ENCODE assay signal across 19 cellular contexts in genomic region chr2:69718338-69718965, GRCh38. TPM values are rescaled to one million over a fixed set of nuclear protein-coding genes. Genes with fewer than 3 reads are reported as not detected.
DNase-seq lines count a peak whose midpoint lies in the region; ATAC-seq, FAIRE-seq and TF ChIP-seq lines count a peak whose summit lies in the region.
"Had no signal": no experiment of that assay in that cellular context is flagged by ENCODE, and none has a peak within 500 bp of the region (broad histone marks: within the 10 kb centered on the region; RNA-seq: fewer than 3 reads in every experiment).

No MANE protein-coding gene starts in this region.

- no peak for FAIRE-seq in A549 (lab: Jason Lieb, UNC)
- no peak for FAIRE-seq in K562 (lab: Jason Lieb, UNC)
- FAIRE-seq: A204.1, GM19239 had no signal

- H3K4me3 ChIP-seq in A549, result no peak overlapping the region
- peak overlapping the region; percentile 28 for H3K4me3 ChIP-seq in HUES48 (ENCODE audit: low read depth, low read length)
- H3K4me3 ChIP-seq in K562, result no peak overlapping the region
- H3K4me3 ChIP-seq in iPS-15b (ENCODE audit: low read depth, low read length), result peak overlapping the region; percentile 2
- H3K4me3 ChIP-seq: PC-9 had no signal

- TF ChIP-seq RAD21 in A549 (conservative IDR thresholded peaks at IDR 0.05 in 1 of 2, IDR thresholded peaks at IDR 0.05 in 1 of 2) (no peak), K562 (CRISPR knock-in tag; conservative IDR thresholded peaks at IDR 0.05 in 1 of 2, IDR thresholded peaks at IDR 0.05 in 1 of 2) (no peak)

- H3K36me3 ChIP-seq in HUES48 (ENCODE audit: control insufficient read depth, insufficient read depth, low read length), result no peaks in the 10 kb centered on the region
- no peaks in the 10 kb centered on the region for H3K36me3 ChIP-seq in K562 (ENCODE audit: control insufficient read depth, insufficient read depth, low read length)
- no peaks in the 10 kb centered on the region for H3K36me3 ChIP-seq in iPS-15b (ENCODE audit: control insufficient read depth, insufficient read depth, low read length)

- H3K79me2 ChIP-seq in K562 (ENCODE audit: control insufficient read depth, insufficient read depth, low read length), result no peaks in the 10 kb centered on the region

- H4K20me1 ChIP-seq in K562 (replicated peaks; ENCODE audit: control insufficient read depth, insufficient read depth, low read length), result no peaks in the 10 kb centered on the region

- POLR2A ChIA-PET in A549 (lab: Yijun Ruan, JAX), result interaction anchor here (0.6 to 0.7 kb wide), 2 partner anchors 10 to 119 kb away, joined by 4 to 9 read pairs; no protein-coding TSS in a partner anchor
- POLR2A ChIA-PET in K562 (lab: Yijun Ruan, JAX), result interaction anchor here (0.6 kb wide), 1 partner anchor 124 kb away, joined by 4 read pairs; no protein-coding TSS in a partner anchor

- H3K9me3 ChIP-seq in A549 (no peaks in the 10 kb centered on the region), HUES48 (ENCODE audit: control insufficient read depth, insufficient read depth, low read length) (no peaks in the 10 kb centered on the region), K562 (replicated peaks; ENCODE audit: control insufficient read depth, insufficient read depth, low read depth, low read length) (no peaks in the 10 kb centered on the region), iPS-15b (ENCODE audit: control insufficient read depth, insufficient read depth, low read length) (no peaks in the 10 kb centered on the region)
- H3K9me3 ChIP-seq: SK-N-SH had no signal

- H3K4me1 ChIP-seq in A549, result peaks cover 35% of the 10 kb centered on the region
- H3K4me1 ChIP-seq in HUES48 (ENCODE audit: control insufficient read depth, insufficient read depth, low read length), result peaks cover 39% of the 10 kb centered on the region
- peaks cover 0 to 8% of the 10 kb centered on the region in 2 experiments; a peak in 2 of 5 replicates for H3K4me1 ChIP-seq in K562 (replicated peaks in 1 of 2; ENCODE audit: control insufficient read depth in 2 of 2, insufficient read depth in 2 of 2, low read length in 2 of 2)
- peaks cover 25% of the 10 kb centered on the region for H3K4me1 ChIP-seq in iPS-15b (ENCODE audit: control insufficient read depth, insufficient read depth, low read length)

- H2AFZ ChIP-seq in K562 (ENCODE audit: low read depth, low read length), result no peak overlapping the region
- H2AFZ ChIP-seq: PC-9 had no signal

- WGBS in A549 (ENCODE audit: missing lambda C conversion rate), result 72% methylated on average over 5 of the region's 5 CpGs
- WGBS in K562 (ENCODE audit: insufficient coverage, low coverage, missing lambda C conversion rate), result 30% methylated on average over 5 of the region's 5 CpGs

- intact Hi-C loops in K562 (cut with micrococcal nuclease), result loop anchor here (10.0 kb wide), 1 partner anchor 694 kb away; no protein-coding TSS in a partner anchor

- H3K27me3 ChIP-seq in HUES48 (ENCODE audit: control insufficient read depth, insufficient read depth, low read length) (peaks cover 7% of the 10 kb centered on the region; the same call in 1 of the 2 replicates), K562 (ENCODE audit: control insufficient read depth in 2 of 2, insufficient read depth in 2 of 2, low read length in 2 of 2) (no peaks in the 10 kb centered on the region), iPS-15b (ENCODE audit: control insufficient read depth, insufficient read depth, low read length) (no peaks in the 10 kb centered on the region)

- ATAC-seq in A549, result no peak
- no peak for ATAC-seq in K562
- ATAC-seq in GM21786 (IDR thresholded peaks at IDR 0.05; ENCODE audit: unreplicated experiment), result no peak
- ATAC-seq: Right ventricle myocardium inferior had no signal

- TF ChIP-seq CTCF in A549 (IDR thresholded peaks at IDR 0.05), result no peak
- no peak for TF ChIP-seq CTCF in K562 (IDR thresholded peaks at IDR 0.05 in 2 of 3, conservative IDR thresholded peaks at IDR 0.05 in 1 of 3; ENCODE audit: insufficient read depth in 2 of 3, low read depth in 1 of 3, low read length in 3 of 3)

- H3K9me1 ChIP-seq in K562 (ENCODE audit: control insufficient read depth, insufficient read depth, low read length), result no peaks in the 10 kb centered on the region

- DNase-seq in A549 (ENCODE audit: low read depth in 1 of 2, low spot score in 1 of 2) (no peak), K562 (ENCODE audit: extremely low read depth in 1 of 4, low spot score in 3 of 4) (no peak), NCI-H1092 (lab: John Stamatoyannopoulos, UW) (no peak)
- DNase-seq in stimulated activated CD4-positive, alpha-beta T cell treated with anti-CD3 and anti-CD28 coated beads, Interleukin-4, amount 100 ng/mL, for 24 hours, result no peak
- DNase-seq in activated CD8-positive, alpha-beta memory T cell treated with anti-CD3 and anti-CD28 coated beads, Interleukin-2, amount 50 U/mL, for 48 hours, result no peak
- DNase-seq: Calu3, DMS79, GOT3, KBM-7, NCI-H1048, NCI-H1694, SK-N-SH had no signal

- BruUV-seq in K562 (replicated peaks; lab: Mats Ljungman, UMichigan), result no TSS peak

- CTCF ChIA-PET in A549 (lab: Yijun Ruan, JAX), result interaction anchor here (0.7 to 5.8 kb wide), 13 partner anchors 22 to 584 kb away, joined by 3 to 66 read pairs (median 4); no protein-coding TSS in a partner anchor
- CTCF ChIA-PET in K562 (lab: Yijun Ruan, JAX; ENCODE audit: low intra/inter-chr PET ratio), result interaction anchor here (1.5 kb wide), 1 partner anchor 158 kb away, joined by 4 read pairs; no protein-coding TSS in a partner anchor

- peak overlapping the region; percentile 24 for H3K4me2 ChIP-seq in A549
- H3K4me2 ChIP-seq in K562 (ENCODE audit: insufficient read depth, low read length), result no peak overlapping the region
- H3K4me2 ChIP-seq: PC-9, SK-N-SH had no signal

- TF ChIP-seq POLR2A in A549 (IDR thresholded peaks at IDR 0.05; ENCODE audit: low read length) (no peak), K562 (conservative IDR thresholded peaks at IDR 0.05) (no peak)

- H3K27ac ChIP-seq in A549, result peak overlapping the region in 1 of 2 experiments; percentile 77; a peak in 2 of 6 replicates
- peak overlapping the region; percentile 82 for H3K27ac ChIP-seq in HUES48 (ENCODE audit: low read depth, low read length)
- no peak overlapping the region for H3K27ac ChIP-seq in K562 (ENCODE audit: extremely low read depth, low read depth, low read length)
- H3K27ac ChIP-seq: PC-9 had no signal

- TF ChIP-seq EP300 in A549 (IDR thresholded peaks at IDR 0.05), result no peak
- no peak for TF ChIP-seq EP300 in K562 (IDR thresholded peaks at IDR 0.05; ENCODE audit: low read length)

- H3K9ac ChIP-seq in HUES48 (ENCODE audit: low read depth, low read length) (no peak overlapping the region), K562 (ENCODE audit: insufficient read depth in 1 of 2, low read depth in 2 of 2, low read length in 2 of 2) (no peak overlapping the region), iPS-15b (ENCODE audit: low read depth, low read length) (no peak overlapping the region)
- H3K9ac ChIP-seq: SK-N-SH had no signal

- in situ Hi-C loops in K562 (cut with MboI), result loop anchor here (25.0 kb wide), 1 partner anchor 681 kb away; no protein-coding TSS in a partner anchor

TF ChIP-seq in A549, 52 proteins besides CTCF, POLR2A, EP300 and RAD21 (continues in another document):
- no peak for TF ChIP-seq HES2 (IDR thresholded peaks at IDR 0.05)
- no peak for TF ChIP-seq TFCP2L1 (CRISPR knock-in tag; IDR thresholded peaks at IDR 0.05)

TF ChIP-seq in K562, 482 proteins besides CTCF, POLR2A, EP300 and RAD21:
- TF ChIP-seq PHF20 (IDR thresholded peaks at IDR 0.05; ENCODE audit: partially characterized antibody) (peak; percentile 52), PRMT5 (CRISPR knock-in tag; IDR thresholded peaks at IDR 0.05) (no peak), GTF2A2 (tag; IDR thresholded peaks at IDR 0.05) (no peak), KDM1A (IDR thresholded peaks at IDR 0.05) (peak in 1 of 2 experiments; percentile 56; a peak in 1 of 4 replicates)

RNA-seq across cellular contexts. Expression of gene ANXA4, which starts 23.5 kb away (rescaled TPM):
- 341 and 360 TPM in 2 replicates for polyA plus RNA-seq in A549 (2011; rRNA removed)
- polyA plus RNA-seq in A549 (2012; cell fraction: cytosol; rRNA removed), result 322 and 418 TPM in 2 replicates
- 154 and 191 TPM in 2 replicates for polyA plus RNA-seq in A549 (2012; cell fraction: nucleus; rRNA removed)
- polyA plus RNA-seq in A549 (2017; fragmentation: RNase III; extraction: RNeasy Plus Mini Kit Qiagen cat#74134 plus additional on column Dnase treatment), result 514 to 554 TPM (median 521 TPM) in 3 replicates
- polyA minus RNA-seq in A549 (2011; rRNA and poly(A)+ RNA removed), result 342 and 464 TPM in 2 replicates
- 15.5 and 15.8 TPM in 2 replicates for total RNA-seq in K562 (2011; cell fraction: chromatin; rRNA removed; ENCODE audit: low replicate concordance)
- total RNA-seq in K562 (2011; cell fraction: nucleolus; rRNA removed), result 8.4 and 9.0 TPM in 2 replicates
- total RNA-seq in K562 (2011; cell fraction: nucleoplasm; rRNA removed), result 12.1 and 16.6 TPM in 2 replicates
- total RNA-seq in K562 (2014; rRNA removed), result 7.5 and 10.9 TPM in 2 replicates
- 3.0 and 3.7 TPM in 2 replicates for total RNA-seq in K562 (2014; rRNA removed; fragmentation: Illumina TruSeq; extraction: Trizol)
- total RNA-seq in K562 (2015; rRNA removed; fragmentation: Illumina TruSeq; extraction: Trizol), result 2.9 and 3.4 TPM in 2 replicates
- 11.8 and 12.7 TPM in 2 replicates for total RNA-seq in K562 (2021)
- polyA plus RNA-seq in K562 (2011; rRNA removed), result 9.5 and 11.7 TPM in 2 replicates
- 9.1 and 15.4 TPM in 2 replicates for polyA plus RNA-seq in K562 (2011; cell fraction: cytosol; rRNA removed)
- polyA plus RNA-seq in K562 (2011; cell fraction: nucleus; rRNA removed), result 7.3 and 16.5 TPM in 2 replicates
- 16.0 and 34.4 TPM in 2 replicates for polyA plus RNA-seq in K562 (2012)
- 13.6 and 16.1 TPM in 2 replicates for polyA plus RNA-seq in K562 (2014; fragmentation: Illumina TruSeq; extraction: Trizol)
- 10 to 100 TPM; 11.6 to 13.2 TPM for polyA plus RNA-seq in K562 (2014; fragmentation: Nextera tagmentation; extraction: Ambion mirVana)
- 10.2 and 10.9 TPM in 2 replicates for polyA plus RNA-seq in K562 (2014; rRNA removed)
- 7.3 and 14.4 TPM in 2 replicates for polyA minus RNA-seq in K562 (2011; rRNA and poly(A)+ RNA removed)
- polyA minus RNA-seq in K562 (2011; cell fraction: cytosol; rRNA and poly(A)+ RNA removed), result 5.4 and 8.7 TPM in 2 replicates
- 5.4 and 10.0 TPM in 2 replicates for polyA minus RNA-seq in K562 (2011; cell fraction: nucleus; rRNA and poly(A)+ RNA removed)

Comparison
In these comparisons a context has a peak if more than half of its experiments do, and no peak if none do; other contexts are left out.
1. H3K4me3 ChIP-seq: peak in HUES48 (single experiment) and iPS-15b (single experiment); none in A549 (single experiment) and K562 (single experiment).
2. RNA of gene ANXA4, which starts 23.5 kb away (polyA plus RNA-seq): 154 to 554 TPM in A549; 7.3 to 34.4 TPM in K562; every median in the first group is over 4 times any median in the second.